ENCODE assay signal across 9 cellular contexts in the genomic region with DNA sequence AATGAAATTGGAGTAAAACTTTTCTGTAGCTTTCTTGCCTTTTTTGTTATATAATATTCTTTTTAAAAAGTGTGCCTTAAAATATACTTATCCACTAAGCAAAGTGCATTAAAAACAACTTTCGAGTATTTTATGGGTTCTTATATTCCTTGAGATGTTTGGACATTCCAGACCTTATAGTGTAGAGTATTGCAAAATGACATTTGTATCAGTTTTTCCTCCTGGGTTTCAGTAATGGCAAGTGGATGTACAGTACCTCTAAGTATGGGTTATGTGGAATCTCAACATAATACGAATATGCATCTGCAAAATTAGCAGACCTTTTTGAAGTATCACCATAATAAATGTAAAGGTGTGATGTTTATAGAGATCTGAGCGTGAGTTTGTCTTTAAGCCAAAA. TPM values are rescaled to one million over a fixed set of nuclear protein-coding genes. Genes with fewer than 3 reads are reported as not detected.
DNase-seq lines count a peak whose midpoint lies in the region; FAIRE-seq and TF ChIP-seq lines count a peak whose summit lies in the region.
"Had no signal": no experiment of that assay in that cellular context is flagged by ENCODE, and none has a peak within 500 bp of the region (broad histone marks: within the 10 kb centered on the region; RNA-seq: fewer than 3 reads in every experiment).

No MANE protein-coding gene starts in this region.

- H3K9me3 ChIP-seq in iPS-18a (ENCODE audit: control insufficient read depth, low read depth, low read length) (no peaks in the 10 kb centered on the region), stomach (no peaks in the 10 kb centered on the region)

- H3K4me3 ChIP-seq in iPS-18a (ENCODE audit: low read length) = peak overlapping the region; percentile 98
- peak overlapping the region; percentile 78 to 98 (median 92) for H3K4me3 ChIP-seq in stomach

- DNase-seq in T-helper 1 cell (no peak), stomach (no peak), A172 (ENCODE audit: low spot score) (no peak), frontal cortex (ENCODE audit: low spot score in 2 of 2) (no peak), hypothalamus (lab: John Stamatoyannopoulos, UW) (no peak)
- no peak for DNase-seq in activated CD4-positive, alpha-beta memory T cell treated with anti-CD3 and anti-CD28 coated beads, Interleukin-2, amount 10 ng/mL, durations not matched to agents 7 days and 5 days
- DNase-seq: stimulated activated CD4-positive, alpha-beta T cell treated with anti-CD3 and anti-CD28 coated beads, Interleukin-15, amount 100 ng/mL, for 24 hours had no signal

- H3K9me3 Mint-ChIP-seq in T-helper 1 cell treated with Interleukin-12 subunit alpha and Interleukin-12 subunit beta and Interleukin-4 antibody, amounts not matched to agents 30 μg/mL and 1 μg/mL, for 36 hours = no peaks in the 10 kb centered on the region
- H3K9me3 Mint-ChIP-seq in activated CD4-positive, alpha-beta memory T cell treated with anti-CD3 and anti-CD28 coated beads, Interleukin-2, amount 10 ng/mL, durations not matched to agents 7 days and 5 days = no peaks in the 10 kb centered on the region

- peak overlapping the region; percentile 89 for H3K9ac ChIP-seq in iPS-18a (ENCODE audit: low read length)

- POLR2A ChIA-PET in activated CD4-positive, alpha-beta memory T cell treated with anti-CD3 and anti-CD28 coated beads, Interleukin-2, amount 10 ng/mL, durations not matched to agents 7 days and 5 days (lab: Charles Lee) = interaction anchor here (1.3 to 5.5 kb wide), 3 partner anchors 44 to 386 kb away, joined by 3 to 45 read pairs (median 5); partner anchors contain the start of genes MPLKIP and SUGCT

- peaks cover 43% of the 10 kb centered on the region for H3K4me1 Mint-ChIP-seq in T-helper 1 cell treated with Interleukin-12 subunit alpha and Interleukin-12 subunit beta and Interleukin-4 antibody, amounts not matched to agents 30 μg/mL and 1 μg/mL, for 36 hours (ENCODE audit: low read depth)
- peaks cover 58% of the 10 kb centered on the region for H3K4me1 Mint-ChIP-seq in activated CD4-positive, alpha-beta memory T cell treated with anti-CD3 and anti-CD28 coated beads, Interleukin-2, amount 10 ng/mL, durations not matched to agents 7 days and 5 days

- TF ChIP-seq EP300 in stomach (IDR thresholded peaks at IDR 0.05) = no peak

- TF ChIP-seq POLR2A in stomach (IDR thresholded peaks at IDR 0.05) = no peak

- H3K36me3 Mint-ChIP-seq in T-helper 1 cell treated with Interleukin-12 subunit alpha and Interleukin-12 subunit beta and Interleukin-4 antibody, amounts not matched to agents 30 μg/mL and 1 μg/mL, for 36 hours (ENCODE audit: low read depth) = peaks cover 18% of the 10 kb centered on the region
- peaks cover 41% of the 10 kb centered on the region for H3K36me3 Mint-ChIP-seq in activated CD4-positive, alpha-beta memory T cell treated with anti-CD3 and anti-CD28 coated beads, Interleukin-2, amount 10 ng/mL, durations not matched to agents 7 days and 5 days (ENCODE audit: low read depth)

- H3K27me3 ChIP-seq in iPS-18a (ENCODE audit: control insufficient read depth, insufficient read depth, low read length) (no peaks in the 10 kb centered on the region), stomach (no peaks in the 10 kb centered on the region)

- WGBS in stomach, 5 donors = 4 to 10% (median 9%) methylated on average over 3 of the region's 3 CpGs

- H3K27ac ChIP-seq in iPS-18a (ENCODE audit: low read length) (no peak overlapping the region), stomach (peak overlapping the region in 2 of 5 donors; percentile 95 to 99)

- no peaks in the 10 kb centered on the region for H3K36me3 ChIP-seq in iPS-18a (ENCODE audit: control insufficient read depth, low read depth, low read length)
- no peaks in the 10 kb centered on the region for H3K36me3 ChIP-seq in stomach

- FAIRE-seq in frontal cortex (lab: Jason Lieb, UNC) = no peak

- peaks cover 3% of the 10 kb centered on the region for H3K27me3 Mint-ChIP-seq in T-helper 1 cell treated with Interleukin-12 subunit alpha and Interleukin-12 subunit beta and Interleukin-4 antibody, amounts not matched to agents 30 μg/mL and 1 μg/mL, for 36 hours (ENCODE audit: low read depth)
- H3K27me3 Mint-ChIP-seq in activated CD4-positive, alpha-beta memory T cell treated with anti-CD3 and anti-CD28 coated beads, Interleukin-2, amount 10 ng/mL, durations not matched to agents 7 days and 5 days = no peaks in the 10 kb centered on the region

- H3K27ac Mint-ChIP-seq in T-helper 1 cell treated with Interleukin-12 subunit alpha and Interleukin-12 subunit beta and Interleukin-4 antibody, amounts not matched to agents 30 μg/mL and 1 μg/mL, for 36 hours = peak overlapping the region; percentile 77
- H3K27ac Mint-ChIP-seq in activated CD4-positive, alpha-beta memory T cell treated with anti-CD3 and anti-CD28 coated beads, Interleukin-2, amount 10 ng/mL, durations not matched to agents 7 days and 5 days = no peak overlapping the region

- peak overlapping the region; percentile 90 for H3K4me3 Mint-ChIP-seq in T-helper 1 cell treated with Interleukin-12 subunit alpha and Interleukin-12 subunit beta and Interleukin-4 antibody, amounts not matched to agents 30 μg/mL and 1 μg/mL, for 36 hours
- peak overlapping the region; percentile 85 for H3K4me3 Mint-ChIP-seq in activated CD4-positive, alpha-beta memory T cell treated with anti-CD3 and anti-CD28 coated beads, Interleukin-2, amount 10 ng/mL, durations not matched to agents 7 days and 5 days

- no peak for TF ChIP-seq CTCF in stomach (IDR thresholded peaks at IDR 0.05)

- peaks cover 18% of the 10 kb centered on the region for H3K4me1 ChIP-seq in iPS-18a (ENCODE audit: control insufficient read depth, low read depth, low read length)
- peaks cover 44 to 68% (median 56%) of the 10 kb centered on the region in 4 donors for H3K4me1 ChIP-seq in stomach

- intact Hi-C loops in stomach (cut with DNase I; ENCODE audit: low total_unique reads) = loop anchor here (5.0 kb wide), 1 partner anchor 100 kb away; no protein-coding TSS in a partner anchor

- CTCF ChIA-PET in activated CD4-positive, alpha-beta memory T cell treated with anti-CD3 and anti-CD28 coated beads, Interleukin-2, amount 10 ng/mL, durations not matched to agents 7 days and 5 days (lab: Charles Lee) = interaction anchor here (1.2 to 4.3 kb wide), 4 partner anchors 57 to 372 kb away, joined by 3 to 29 read pairs (median 6); no protein-coding TSS in a partner anchor

RNA-seq across cellular contexts. Expression of gene CDK13, which starts 2.7 kb away (rescaled TPM):
- total RNA-seq in activated CD4-positive, alpha-beta memory T cell treated with anti-CD3 and anti-CD28 coated beads, Interleukin-2, amount 10 ng/mL, durations not matched to agents 7 days and 5 days = 10 to 100 TPM; 46.5 to 48.7 TPM
- total RNA-seq in stomach (100 to 1,000 TPM in 2 of 5 donors, 10 to 100 TPM in 3; 43.7 to 140 (median 98.2) TPM), frontal cortex (133 TPM)
- polyA plus RNA-seq in stomach = 10 to 100 TPM in 1 of 3 donors, 1 to 10 TPM in 2; 7.0 to 15.1 (median 8.0) TPM
- total RNA-seq in A172 (2014; rRNA removed; shearing (Covaris generic)) = 49.3 and 53.2 TPM in 2 replicates
